ENCODE assay signal across 1 cellular context in the genomic region with DNA sequence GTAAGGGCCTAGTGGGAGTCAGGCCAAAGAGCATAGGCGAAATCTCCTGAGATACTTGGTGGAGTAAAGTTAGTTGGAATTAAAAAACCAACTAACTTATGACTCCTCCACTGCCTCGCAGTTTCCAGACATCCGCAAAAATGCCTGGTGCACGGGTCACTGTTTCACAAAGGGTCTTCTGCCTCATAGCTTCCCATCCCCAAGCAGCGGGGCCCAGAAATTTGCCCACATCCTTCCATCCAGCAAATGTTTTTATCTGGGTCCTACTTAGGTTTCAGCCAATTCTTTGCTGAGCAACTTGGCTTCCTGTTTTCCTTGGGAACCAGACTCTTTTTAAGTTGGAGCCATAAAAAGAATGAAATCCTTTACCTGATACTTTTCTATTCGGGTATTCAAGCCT.
TF ChIP-seq lines count a peak whose summit lies in the region.

No MANE protein-coding gene starts in this region.

TF ChIP-seq in endothelial cell of umbilical vein, 7 proteins besides CTCF, POLR2A, EP300 and RAD21:
- TF ChIP-seq FOS (IDR thresholded peaks at IDR 0.05; ENCODE audit: borderline replicate concordance, insufficient read depth, low read length) (peak; percentile 39), MYC (IDR thresholded peaks at IDR 0.05; ENCODE audit: low read depth, low read length) (no peak), GATA2 (IDR thresholded peaks at IDR 0.05; ENCODE audit: insufficient read depth, insufficient read length, low read depth, low read length) (peak; percentile 30)
